ENCODE assay signal across 26 cellular contexts in the genomic region with DNA sequence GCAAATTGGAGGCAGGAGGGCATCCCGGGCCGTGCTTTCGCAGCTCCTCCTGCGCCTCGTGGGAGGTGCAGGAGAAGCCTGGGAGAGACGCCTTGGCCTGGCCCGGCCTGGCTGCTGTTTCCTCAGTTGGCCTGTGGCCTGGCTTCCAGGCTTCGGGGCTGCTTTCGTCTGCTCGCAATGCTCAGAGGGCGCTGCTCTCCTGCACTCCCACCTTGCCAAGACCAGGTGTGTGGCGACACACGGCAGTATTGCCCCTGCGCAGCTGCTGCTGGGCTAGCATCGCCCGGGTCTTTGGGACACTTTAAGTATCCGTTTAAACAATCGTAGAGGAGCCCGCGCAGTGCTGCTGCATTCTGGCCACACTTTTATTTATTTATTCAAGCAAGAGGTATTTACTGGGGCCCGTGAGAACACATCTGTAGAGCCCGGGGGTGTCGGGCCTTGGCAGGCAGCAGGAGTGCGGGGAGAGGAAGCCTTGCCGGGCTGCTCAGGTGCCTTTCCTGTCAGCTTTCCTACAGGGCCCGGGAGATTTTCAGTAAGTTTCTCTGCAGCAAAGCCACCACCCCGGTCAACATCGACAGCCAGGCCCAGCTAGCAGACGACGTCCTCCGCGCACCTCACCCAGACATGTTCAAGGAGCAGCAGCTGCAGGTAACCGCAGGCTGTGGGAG. TPM values are rescaled to one million over a fixed set of nuclear protein-coding genes. Genes with fewer than 3 reads are reported as not detected.
DNase-seq lines count a peak whose midpoint lies in the region; ATAC-seq, FAIRE-seq and TF ChIP-seq lines count a peak whose summit lies in the region.
"Had no signal": no experiment of that assay in that cellular context is flagged by ENCODE, and none has a peak within 500 bp of the region (broad histone marks: within the 10 kb centered on the region; RNA-seq: fewer than 3 reads in every experiment).

No MANE protein-coding gene starts in this region.

- no peak overlapping the region for H2BK20ac ChIP-seq in H1 (ENCODE audit: low read length)

- no peaks in the 10 kb centered on the region; the same call in 1 of the 2 replicates for H3K23me2 ChIP-seq in H1 (ENCODE audit: low read depth, low read length)

- no peak overlapping the region for H3K23ac ChIP-seq in H1 (ENCODE audit: insufficient read length)

- no peak overlapping the region; the same call in 1 of the 2 replicates for H3K27ac ChIP-seq in H1 (ENCODE audit: low read depth, low read length)
- no peak overlapping the region for H3K27ac ChIP-seq in neural progenitor cell
- H3K27ac ChIP-seq: thoracic aorta had no signal

- no peak overlapping the region for H4K5ac ChIP-seq in H1 (ENCODE audit: insufficient read length, low read depth, low read length)

- peaks cover 4 to 10% of the 10 kb centered on the region in 2 experiments for H4K20me1 ChIP-seq in H1 (replicated peaks in 1 of 2; ENCODE audit: control insufficient read depth in 1 of 2, insufficient read depth in 2 of 2, low read length in 2 of 2)
- peaks cover 9% of the 10 kb centered on the region for H4K20me1 ChIP-seq in neural progenitor cell (ENCODE audit: low read depth)

- no peak overlapping the region for H2BK15ac ChIP-seq in H1 (ENCODE audit: low read length)

- H3K4me2 ChIP-seq in H1 (ENCODE audit: insufficient read depth in 1 of 2, low read depth in 2 of 2, low read length in 2 of 2): no peak overlapping the region
- no peak overlapping the region for H3K4me2 ChIP-seq in neural progenitor cell

- H3K79me1 ChIP-seq in H1 (ENCODE audit: low read depth, low read length): peaks cover 4% of the 10 kb centered on the region

- H2BK5ac ChIP-seq in H1 (ENCODE audit: low read depth, low read length): peak overlapping the region; percentile 41; the same call in 1 of the 2 replicates

- H3K4ac ChIP-seq in H1 (replicated peaks; ENCODE audit: insufficient read length, low read depth, low read length): peak overlapping the region; percentile 20

- no peaks in the 10 kb centered on the region for H3K9me3 Mint-ChIP-seq in natural killer cell treated with Interleukin-12 subunit alpha and Interleukin-12 subunit beta and Interleukin-15 and Interleukin-18, amount 100 ng/mL, for 72 hours
- no peaks in the 10 kb centered on the region for H3K9me3 Mint-ChIP-seq in natural killer cell
- H3K9me3 Mint-ChIP-seq in neural progenitor cell: no peaks in the 10 kb centered on the region
- H3K9me3 Mint-ChIP-seq: CD4-positive, alpha-beta T cell had no signal

- H2AFZ ChIP-seq in H1 (ENCODE audit: low read length): no peak overlapping the region
- H2AFZ ChIP-seq in neural progenitor cell (replicated peaks): no peak overlapping the region

- no peaks in the 10 kb centered on the region for H3F3A ChIP-seq in neural progenitor cell (ENCODE audit: low read depth)

- no peak overlapping the region for H2BK120ac ChIP-seq in H1 (replicated peaks; ENCODE audit: low read depth, low read length)

- POLR2A ChIA-PET in H1 (lab: Charles Lee; ENCODE audit: partially characterized antibody): interaction anchor here (0.6 kb wide), 1 partner anchor 595 kb away, joined by 3 read pairs; no protein-coding TSS in a partner anchor

- TF ChIP-seq CTCF in natural killer cell (IDR thresholded peaks at IDR 0.05) (no peak), H1 (IDR thresholded peaks at IDR 0.05; ENCODE audit: control extremely low read depth in 1 of 3, insufficient read depth in 1 of 3, low read depth in 1 of 3, low read length in 3 of 3) (no peak), neural progenitor cell (IDR thresholded peaks at IDR 0.05) (no peak)

- H3K27me3 ChIP-seq in H1 (replicated peaks in 1 of 4; ENCODE audit: control insufficient read depth in 3 of 4, extremely low read depth in 1 of 4, insufficient read depth in 3 of 4, low read length in 3 of 4) (no peaks in the 10 kb centered on the region), neural progenitor cell (no peaks in the 10 kb centered on the region)

- FAIRE-seq in H1 (lab: Jason Lieb, UNC): no peak
- FAIRE-seq: G401.6, TTC549 had no signal

- 93% methylated on average over 33 of the region's 33 CpGs; no CpG with 5 or more reads in 1 of the 2 experiments for WGBS in H1 (ENCODE audit: extremely low coverage in 1 of 2, insufficient coverage in 1 of 2, insufficient read length in 1 of 2, insufficient replicate concordance in 2 of 2, low coverage in 1 of 2, low lambda C conversion rate in 2 of 2, missing lambda C conversion rate in 1 of 2), 2 experiments

- no peak for TF ChIP-seq POLR2A in H1 (IDR thresholded peaks at IDR 0.05; ENCODE audit: control extremely low read depth in 1 of 2, low read depth in 2 of 2, low read length in 2 of 2)

- 0 out of 2 replicates have a peak overlapping the region, but pooled peaks have one; percentile 17 for H2BK12ac ChIP-seq in H1 (ENCODE audit: low read depth, low read length)

- H3K36me3 ChIP-seq in H1 (ENCODE audit: control insufficient read depth in 2 of 4, insufficient read depth in 4 of 4, low read length in 3 of 4) (peaks cover 0 to 4% (median 0%) of the 10 kb centered on the region in 4 experiments; a peak in 2 of 8 replicates), neural progenitor cell (no peaks in the 10 kb centered on the region)

- H4K91ac ChIP-seq in H1 (replicated peaks; ENCODE audit: insufficient read length, low read length): no peak overlapping the region

- H3K79me2 ChIP-seq in H1 (ENCODE audit: control insufficient read depth in 1 of 2, insufficient read depth in 2 of 2, low read length in 2 of 2) (no peaks in the 10 kb centered on the region), neural progenitor cell (ENCODE audit: low read depth) (no peaks in the 10 kb centered on the region)

- intact Hi-C loops in natural killer cell (cut with micrococcal nuclease): no loop called here

- no peak for TF ChIP-seq RAD21 in H1 (IDR thresholded peaks at IDR 0.05 in 1 of 2, conservative IDR thresholded peaks at IDR 0.05 in 1 of 2; ENCODE audit: low read depth in 2 of 2, low read length in 2 of 2)

- H2AK5ac ChIP-seq in H1 (ENCODE audit: low read depth, low read length): no peak overlapping the region

- no peak for TF ChIP-seq EP300 in H1 (IDR thresholded peaks at IDR 0.05; ENCODE audit: borderline replicate concordance in 1 of 2, low read depth in 2 of 2, low read length in 2 of 2)

- DNase-seq in natural killer cell treated with Interleukin-12 subunit alpha and Interleukin-12 subunit beta and Interleukin-15 and Interleukin-18, amount 100 ng/mL, for 72 hours (ENCODE audit: low spot score): peak; percentile 49
- DNase-seq in natural killer cell: no peak
- DNase-seq in H1 (ENCODE audit: low read depth in 1 of 2, low spot score in 2 of 2): no peak
- DNase-seq in neural progenitor cell (ENCODE audit: low spot score): no peak
- DNase-seq in amniotic stem cell (lab: John Stamatoyannopoulos, UW): no peak
- no peak for DNase-seq in AG08396 (ENCODE audit: low spot score)
- no peak for DNase-seq in Kasumi-1 (lab: John Stamatoyannopoulos, UW)
- DNase-seq: activated CD8-positive, alpha-beta memory T cell treated with anti-CD3 and anti-CD28 coated beads for 24 hours; activated T-cell treated with anti-CD3 and anti-CD28 coated beads, Interleukin-2, amount 50 U/mL, for 1 hour; CD4-positive, alpha-beta T cell; central memory CD4-positive, alpha-beta T cell; mesenchymal stem cell; NCI-H1436; NCI-H524; retina; stimulated activated CD4-positive, alpha-beta T cell treated with anti-CD3 and anti-CD28 coated beads, Interleukin-4, amount 100 ng/mL, for 4 hours; stimulated activated naive CD4-positive, alpha-beta T cell had no signal

- CTCF ChIA-PET in H1 (lab: Charles Lee; ENCODE audit: partially characterized antibody): interaction anchor here (1.0 to 4.6 kb wide), 4 partner anchors 18 to 69 kb away, joined by 4 to 24 read pairs (median 4); no protein-coding TSS in a partner anchor

- H3K9me3 ChIP-seq in H1 (ENCODE audit: insufficient read depth in 2 of 2, low read depth in 1 of 2, low read length in 1 of 2) (no peaks in the 10 kb centered on the region), neural progenitor cell (ENCODE audit: low read depth) (no peaks in the 10 kb centered on the region)
- H3K9me3 ChIP-seq: thoracic aorta had no signal

- ATAC-seq in natural killer cell treated with Interleukin-12 subunit alpha and Interleukin-12 subunit beta and Interleukin-15 and Interleukin-18, amount 100 ng/mL, for 72 hours: no peak
- ATAC-seq in natural killer cell: no peak
- ATAC-seq: Panc1 had no signal

- H3K9ac ChIP-seq in H1 (replicated peaks in 1 of 4; ENCODE audit: extremely low read depth in 1 of 4, low read depth in 3 of 4, low read length in 3 of 4): no peak overlapping the region
- no peak overlapping the region for H3K9ac ChIP-seq in neural progenitor cell

- H3K4me3 Mint-ChIP-seq in natural killer cell treated with Interleukin-12 subunit alpha and Interleukin-12 subunit beta and Interleukin-15 and Interleukin-18, amount 100 ng/mL, for 72 hours: no peak overlapping the region
- H3K4me3 Mint-ChIP-seq in natural killer cell: no peak overlapping the region
- no peak overlapping the region for H3K4me3 Mint-ChIP-seq in neural progenitor cell
- H3K4me3 Mint-ChIP-seq: CD4-positive, alpha-beta T cell had no signal

- H4K8ac ChIP-seq in H1 (ENCODE audit: extremely low read depth, insufficient read depth, low read length): no peak overlapping the region

- no peak overlapping the region for H3K27ac Mint-ChIP-seq in natural killer cell treated with Interleukin-12 subunit alpha and Interleukin-12 subunit beta and Interleukin-15 and Interleukin-18, amount 100 ng/mL, for 72 hours
- H3K27ac Mint-ChIP-seq in natural killer cell (no peak overlapping the region), neural progenitor cell (peak overlapping the region; percentile 50)
- H3K27ac Mint-ChIP-seq: CD4-positive, alpha-beta T cell had no signal

- H3K4me1 Mint-ChIP-seq in natural killer cell treated with Interleukin-12 subunit alpha and Interleukin-12 subunit beta and Interleukin-15 and Interleukin-18, amount 100 ng/mL, for 72 hours (ENCODE audit: low read depth in 2 of 2): no peaks in the 10 kb centered on the region
- H3K4me1 Mint-ChIP-seq in natural killer cell (no peaks in the 10 kb centered on the region), neural progenitor cell (peaks cover 34% of the 10 kb centered on the region)

- no peak overlapping the region for H3K14ac ChIP-seq in H1 (ENCODE audit: insufficient read length)

- H3K18ac ChIP-seq in H1 (ENCODE audit: extremely low read depth, low read length): no peak overlapping the region

- H3K27me3 Mint-ChIP-seq in natural killer cell treated with Interleukin-12 subunit alpha and Interleukin-12 subunit beta and Interleukin-15 and Interleukin-18, amount 100 ng/mL, for 72 hours: no peaks in the 10 kb centered on the region
- no peaks in the 10 kb centered on the region for H3K27me3 Mint-ChIP-seq in natural killer cell (ENCODE audit: low read depth in 2 of 2)
- peaks cover 2% of the 10 kb centered on the region for H3K27me3 Mint-ChIP-seq in neural progenitor cell (ENCODE audit: insufficient read depth, low read depth)
- H3K27me3 Mint-ChIP-seq: CD4-positive, alpha-beta T cell had no signal

- H3K4me1 ChIP-seq in H1 (replicated peaks in 1 of 4; ENCODE audit: control insufficient read depth in 3 of 4, insufficient read depth in 4 of 4, low read length in 3 of 4) (no peaks in the 10 kb centered on the region; a peak in 3 of 7 replicates), neural progenitor cell (peaks cover 13% of the 10 kb centered on the region)

- H3K4me3 ChIP-seq in H1 (ENCODE audit: extremely low read depth in 1 of 4, insufficient read depth in 2 of 4, low read depth in 3 of 4, low read length in 4 of 4): no peak overlapping the region
- H3K4me3 ChIP-seq in neural progenitor cell: no peak overlapping the region
- H3K4me3 ChIP-seq: thoracic aorta had no signal

- H3K56ac ChIP-seq in H1 (replicated peaks; ENCODE audit: insufficient read length, low read depth, low read length): no peak overlapping the region

- H3K36me3 Mint-ChIP-seq in natural killer cell treated with Interleukin-12 subunit alpha and Interleukin-12 subunit beta and Interleukin-15 and Interleukin-18, amount 100 ng/mL, for 72 hours: no peaks in the 10 kb centered on the region
- H3K36me3 Mint-ChIP-seq in natural killer cell (no peaks in the 10 kb centered on the region), neural progenitor cell (peaks cover 24% of the 10 kb centered on the region)

RNA-seq across cellular contexts. Expression of gene HGFAC, which starts 26.2 kb away (rescaled TPM):
- total RNA-seq in natural killer cell treated with Interleukin-12 subunit alpha and Interleukin-12 subunit beta and Interleukin-15 and Interleukin-18, amount 100 ng/mL, for 72 hours: not detected
- total RNA-seq in natural killer cell: under 1 TPM in 2 of 3 donors, not detected in 1; 0.43 to 0.54 TPM
- total RNA-seq in H1 (2021; fragmentation: NEBNext Ultra II Directional; extraction: Animal tissue kit (Norgen Biotek cat#: 25700)): 0.15 TPM in 1 of 2 replicates, not detected in the other
- 0.14 and 0.35 TPM in 2 replicates for polyA plus RNA-seq in H1 (2011; rRNA removed)
- polyA plus RNA-seq in H1 (2011; cell fraction: cytosol; rRNA removed): 0.34 TPM
- polyA plus RNA-seq in H1 (2011; cell fraction: nucleus; rRNA removed): 2.4 TPM
- 0.60 TPM in 1 of 4 replicates, not detected in the others for polyA plus RNA-seq in H1 (2012, experiment 1 of 2)
- polyA plus RNA-seq in H1 (2012, experiment 2 of 2): not detected
- 0.10 TPM for polyA plus RNA-seq in H1 (2013, experiment 1 of 2)
- polyA plus RNA-seq in H1 (2013, experiment 2 of 2): 0.07 TPM
- not detected in 2 replicates for polyA minus RNA-seq in H1 (2011; rRNA and poly(A)+ RNA removed)
- polyA minus RNA-seq in H1 (2011; cell fraction: cytosol; rRNA and poly(A)+ RNA removed): not detected
- polyA minus RNA-seq in H1 (2011; cell fraction: nucleus; rRNA and poly(A)+ RNA removed): not detected
- total RNA-seq in neural progenitor cell (ENCODE audit: low replicate concordance): not detected in 2 replicates
- total RNA-seq: kidney epithelial cell; omental fat pad; SK-MEL-5; T-helper 1 cell treated with Interleukin-12 subunit alpha and Interleukin-12 subunit beta and Interleukin-4 antibody, amounts not matched to agents 30 ng/mL and 1 ng/mL, for 36 hours had no signal

RNA-seq across cellular contexts. Expression of gene DOK7, which starts 47.5 kb away (rescaled TPM):
- under 1 TPM in 1 of 2 donors, not detected in 1; 0.17 TPM for total RNA-seq in natural killer cell treated with Interleukin-12 subunit alpha and Interleukin-12 subunit beta and Interleukin-15 and Interleukin-18, amount 100 ng/mL, for 72 hours
- 1 to 10 TPM; 1.3 to 2.9 (median 1.6) TPM for total RNA-seq in natural killer cell
- not detected in 2 replicates for total RNA-seq in H1 (2021; fragmentation: NEBNext Ultra II Directional; extraction: Animal tissue kit (Norgen Biotek cat#: 25700))
- 0.32 and 0.36 TPM in 2 replicates for polyA plus RNA-seq in H1 (2011; rRNA removed)
- 0.19 TPM for polyA plus RNA-seq in H1 (2011; cell fraction: cytosol; rRNA removed)
- 0.27 TPM for polyA plus RNA-seq in H1 (2011; cell fraction: nucleus; rRNA removed)
- 0.09 to 0.32 TPM (median 0.25 TPM) in 3 of 4 replicates, not detected in the other for polyA plus RNA-seq in H1 (2012, experiment 1 of 2)
- 0.09 TPM for polyA plus RNA-seq in H1 (2012, experiment 2 of 2)
- 0.14 TPM for polyA plus RNA-seq in H1 (2013, experiment 1 of 2)
- polyA plus RNA-seq in H1 (2013, experiment 2 of 2): 0.13 TPM
- polyA minus RNA-seq in H1 (2011; rRNA and poly(A)+ RNA removed): not detected in 2 replicates
- polyA minus RNA-seq in H1 (2011; cell fraction: cytosol; rRNA and poly(A)+ RNA removed): not detected
- polyA minus RNA-seq in H1 (2011; cell fraction: nucleus; rRNA and poly(A)+ RNA removed): not detected
- total RNA-seq in neural progenitor cell (ENCODE audit: low replicate concordance): 0.22 TPM in 1 of 2 replicates, not detected in the other
- total RNA-seq: CD4-positive, alpha-beta T cell; dermis microvascular lymphatic vessel endothelial cell; omental fat pad; SK-MEL-5; T-helper 1 cell treated with Interleukin-12 subunit alpha and Interleukin-12 subunit beta and Interleukin-4 antibody, amounts not matched to agents 30 ng/mL and 1 ng/mL, for 36 hours had no signal
